ENCODE assay signal across 26 cellular contexts in the genomic region with DNA sequence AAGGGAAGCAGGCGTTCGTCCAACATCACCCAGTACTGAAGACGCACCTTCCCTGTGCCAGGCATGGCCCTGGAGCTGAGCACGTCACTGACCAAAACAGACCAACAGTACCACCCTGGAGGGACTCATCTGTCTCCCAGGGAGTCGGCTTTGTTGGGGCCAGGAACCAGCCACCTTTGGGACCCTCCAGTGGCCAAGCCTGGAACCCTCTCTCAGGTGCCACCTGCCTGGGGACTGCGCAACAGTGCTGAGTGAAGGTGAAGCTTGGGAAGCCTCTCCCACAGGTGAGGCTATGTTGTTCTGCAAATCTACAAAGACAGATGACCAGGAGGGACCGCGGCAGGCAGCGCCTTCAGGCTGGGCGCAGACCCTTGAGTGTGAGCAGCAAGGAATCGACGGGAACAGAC.
DNase-seq lines count a peak whose midpoint lies in the region; ATAC-seq and TF ChIP-seq lines count a peak whose summit lies in the region.
"Had no signal": no experiment of that assay in that cellular context is flagged by ENCODE, and none has a peak within 500 bp of the region (broad histone marks: within the 10 kb centered on the region; RNA-seq: fewer than 3 reads in every experiment).

No MANE protein-coding gene starts in this region.

- ATAC-seq in lower lobe of right lung = no peak
- ATAC-seq in PC-3 = no peak
- ATAC-seq: CD8-positive, alpha-beta T cell; gastrocnemius medialis; HCT116; left cardiac atrium; stimulated activated memory B cell treated with anti-CD40 and anti-IgM and Interleukin-4, amounts not matched to agents 10 μg/mL and 1 μg/mL and 100 μg/mL, for 72 hours had no signal

- peak; percentile 12 for DNase-seq in activated T-cell treated with anti-CD3 and anti-CD28 coated beads, Interleukin-2, amount 50 U/mL, for 24 hours
- DNase-seq in activated T-cell treated with anti-CD3 and anti-CD28 coated beads, Interleukin-2, amount 50 U/mL, for 48 hours = no peak
- peak; percentile 38 for DNase-seq in CD14-positive monocyte (ENCODE audit: low spot score)
- peak; percentile 30 for DNase-seq in lower lobe of right lung
- peak; percentile 14 for DNase-seq in stomach
- no peak for DNase-seq in HK-2 (ENCODE audit: unreplicated experiment)
- no peak for DNase-seq in retina
- no peak for DNase-seq in PC-3
- DNase-seq: activated CD4-positive, alpha-beta T cell treated with anti-CD3 and anti-CD28 coated beads, Interleukin-2, amount 10 ng/mL, durations not matched to agents 24 days and 14 days; amygdala; brain microvascular endothelial cell; NCI-H1436 treated with DMSO at 0.1 percent for 48 hours; NCI-H748 treated with DMSO at 0.1 percent for 48 hours; T1000 had no signal

- H2AFZ ChIP-seq in PC-3 (ENCODE audit: low read length) = no peak overlapping the region
- H2AFZ ChIP-seq: hepatocyte had no signal

- TF ChIP-seq CTCF in CD14-positive monocyte (IDR thresholded peaks at IDR 0.05) (no peak), lower lobe of right lung (IDR thresholded peaks at IDR 0.05) (no peak), stomach (IDR thresholded peaks at IDR 0.05) (no peak), PC-3 (conservative IDR thresholded peaks at IDR 0.05; ENCODE audit: low read depth, low read length) (no peak)

- H3K9me2 ChIP-seq in PC-3 (replicated peaks; ENCODE audit: low read length) = no peaks in the 10 kb centered on the region

- no peak overlapping the region for H3K27ac ChIP-seq in lower lobe of right lung
- no peak overlapping the region for H3K27ac ChIP-seq in stomach
- no peak overlapping the region for H3K27ac ChIP-seq in PC-3 (ENCODE audit: low read length)
- H3K27ac ChIP-seq: brain microvascular endothelial cell, hepatocyte, neutrophil, SJSA1 had no signal

- no peak for TF ChIP-seq EP300 in stomach (IDR thresholded peaks at IDR 0.05)

- no peak overlapping the region for H3K4me2 ChIP-seq in PC-3 (ENCODE audit: low read length)

- 89 to 93% (median 90%) methylated on average over 9 to 12 of the region's 12 CpGs for WGBS in stomach, 5 donors

- H3K4me1 Mint-ChIP-seq in activated T-cell treated with anti-CD3 and anti-CD28 coated beads, Interleukin-2, amount 50 U/mL, for 24 hours (ENCODE audit: low read depth) = peaks cover 4% of the 10 kb centered on the region
- H3K4me1 Mint-ChIP-seq in CD14-positive monocyte = peaks cover 2% of the 10 kb centered on the region
- H3K4me1 Mint-ChIP-seq: activated CD4-positive, alpha-beta T cell treated with anti-CD3 and anti-CD28 coated beads, Interleukin-2, amount 10 ng/mL, durations not matched to agents 24 days and 14 days; activated naive CD4-positive, alpha-beta T cell treated with anti-CD3 and anti-CD28 coated beads, Interleukin-2, amount 50 U/mL, for 24 hours had no signal

- H3K36me3 ChIP-seq in lower lobe of right lung (no peaks in the 10 kb centered on the region), stomach (no peaks in the 10 kb centered on the region), PC-3 (ENCODE audit: low read depth, low read length) (no peaks in the 10 kb centered on the region)
- H3K36me3 ChIP-seq: brain microvascular endothelial cell, gastrocnemius medialis, neutrophil, SJSA1 had no signal

- H4K20me1 ChIP-seq in PC-3 (ENCODE audit: low read length) = no peaks in the 10 kb centered on the region

- H3F3A ChIP-seq in PC-3 (ENCODE audit: low read length, unreplicated experiment) = no peaks in the 10 kb centered on the region

- H3K4me1 ChIP-seq in lower lobe of right lung = peaks cover 16% of the 10 kb centered on the region
- peaks cover 16 to 29% (median 26%) of the 10 kb centered on the region in 4 donors for H3K4me1 ChIP-seq in stomach
- no peaks in the 10 kb centered on the region for H3K4me1 ChIP-seq in PC-3 (ENCODE audit: insufficient read depth, low read length)

- H3K36me3 Mint-ChIP-seq in activated T-cell treated with anti-CD3 and anti-CD28 coated beads, Interleukin-2, amount 50 U/mL, for 24 hours (ENCODE audit: low read depth) = peaks cover 2% of the 10 kb centered on the region
- H3K36me3 Mint-ChIP-seq in CD14-positive monocyte = no peaks in the 10 kb centered on the region
- H3K36me3 Mint-ChIP-seq: CD8-positive, alpha-beta T cell; stimulated activated memory B cell treated with anti-CD40 and anti-IgM and Interleukin-4, amounts not matched to agents 10 μg/mL and 1 μg/mL and 100 μg/mL, for 72 hours had no signal

- peaks cover 33% of the 10 kb centered on the region for H3K27me3 Mint-ChIP-seq in activated T-cell treated with anti-CD3 and anti-CD28 coated beads, Interleukin-2, amount 50 U/mL, for 24 hours
- peaks cover 7 to 10% (median 10%) of the 10 kb centered on the region in 3 donors for H3K27me3 Mint-ChIP-seq in CD14-positive monocyte (ENCODE audit: low read depth in 3 of 3)
- H3K27me3 Mint-ChIP-seq: activated CD4-positive, alpha-beta T cell treated with anti-CD3 and anti-CD28 coated beads, Interleukin-2, amount 10 ng/mL, durations not matched to agents 24 days and 14 days had no signal

- intact Hi-C loops in CD14-positive monocyte (cut with micrococcal nuclease) (loop anchor here in 1 of 2 donors (10.0 kb wide), 1 partner anchor 203 kb away; the partner anchor contains the start of gene GPC1), lower lobe of right lung (cut with DNase I) (no loop called here), stomach (cut with DNase I; ENCODE audit: low total_unique reads) (loop anchor here (5.0 kb wide), 1 partner anchor 205 kb away; the partner anchor contains the start of gene GPC1), PC-3 (cut with micrococcal nuclease) (loop anchor here (5.0 kb wide), 1 partner anchor 140 kb away; no protein-coding TSS in a partner anchor)

- no peak overlapping the region for H3K4me3 ChIP-seq in lower lobe of right lung
- H3K4me3 ChIP-seq in stomach = no peak overlapping the region
- H3K4me3 ChIP-seq in PC-3 (ENCODE audit: low read length) = no peak overlapping the region
- H3K4me3 ChIP-seq: dorsolateral prefrontal cortex, gastrocnemius medialis, hepatocyte, SJSA1 had no signal

- H3K4me3 Mint-ChIP-seq in activated T-cell treated with anti-CD3 and anti-CD28 coated beads, Interleukin-2, amount 50 U/mL, for 24 hours = no peak overlapping the region
- H3K4me3 Mint-ChIP-seq in CD14-positive monocyte = no peak overlapping the region
- H3K4me3 Mint-ChIP-seq: activated CD4-positive, alpha-beta T cell treated with anti-CD3 and anti-CD28 coated beads, Interleukin-2, amount 10 ng/mL, durations not matched to agents 24 days and 14 days; activated T-helper 1 cell treated with anti-CD3 and anti-CD28 coated beads, Interleukin-12 subunit alpha, Interleukin-12 subunit beta, Interleukin-2, Interleukin-4 antibody, amounts not matched to agents 30 ng/mL and 10 ng/mL and 1 ng/mL, durations not matched to agents 14 hours and 24 hours and 36 hours; CD8-positive, alpha-beta T cell; memory B cell; stimulated activated memory B cell treated with anti-CD40 and anti-IgM and Interleukin-4, amounts not matched to agents 10 μg/mL and 1 μg/mL and 100 μg/mL, for 72 hours had no signal

- peaks cover 2% of the 10 kb centered on the region for H3K27me3 ChIP-seq in lower lobe of right lung (ENCODE audit: low read depth)
- H3K27me3 ChIP-seq in stomach = peaks cover 0 to 13% (median 0%) of the 10 kb centered on the region in 3 donors
- H3K27me3 ChIP-seq in PC-3 (ENCODE audit: low read length) = no peaks in the 10 kb centered on the region
- H3K27me3 ChIP-seq: brain microvascular endothelial cell, dorsolateral prefrontal cortex, gastrocnemius medialis, hepatocyte, SJSA1 had no signal

- no peaks in the 10 kb centered on the region for H3K79me2 ChIP-seq in PC-3 (ENCODE audit: low read length)
- H3K79me2 ChIP-seq: hepatocyte had no signal

- no peak overlapping the region for H3K9ac ChIP-seq in PC-3 (ENCODE audit: low read length)

- CTCF ChIA-PET in PC-3 (lab: Charles Lee) = interaction anchor here (1.6 kb wide), 1 partner anchor 26 kb away, joined by 5 read pairs; no protein-coding TSS in a partner anchor

- H3K27ac Mint-ChIP-seq in activated T-cell treated with anti-CD3 and anti-CD28 coated beads, Interleukin-2, amount 50 U/mL, for 24 hours = no peak overlapping the region
- no peak overlapping the region for H3K27ac Mint-ChIP-seq in CD14-positive monocyte
- H3K27ac Mint-ChIP-seq: activated CD4-positive, alpha-beta T cell treated with anti-CD3 and anti-CD28 coated beads, Interleukin-2, amount 10 ng/mL, durations not matched to agents 24 days and 14 days; activated naive CD4-positive, alpha-beta T cell treated with anti-CD3 and anti-CD28 coated beads, Interleukin-2, amount 50 U/mL, for 24 hours; activated T-helper 1 cell treated with anti-CD3 and anti-CD28 coated beads, Interleukin-12 subunit alpha, Interleukin-12 subunit beta, Interleukin-2, Interleukin-4 antibody, amounts not matched to agents 30 ng/mL and 10 ng/mL and 1 ng/mL, durations not matched to agents 14 hours and 24 hours and 36 hours; CD8-positive, alpha-beta T cell; memory B cell; stimulated activated memory B cell treated with anti-CD40 and anti-IgM and Interleukin-4, amounts not matched to agents 10 μg/mL and 1 μg/mL and 100 μg/mL, for 72 hours had no signal

- BruUV-seq in PC-3 (replicated peaks; lab: Mats Ljungman, UMichigan) = no TSS peak

- peaks cover 2% of the 10 kb centered on the region for H3K9me3 Mint-ChIP-seq in activated T-cell treated with anti-CD3 and anti-CD28 coated beads, Interleukin-2, amount 50 U/mL, for 24 hours
- peaks cover 0 to 20% (median 13%) of the 10 kb centered on the region in 7 donors for H3K9me3 Mint-ChIP-seq in CD14-positive monocyte
- H3K9me3 Mint-ChIP-seq: activated naive CD4-positive, alpha-beta T cell treated with anti-CD3 and anti-CD28 coated beads, Interleukin-2, amount 50 U/mL, for 24 hours had no signal

- no peak for TF ChIP-seq POLR2A in stomach (IDR thresholded peaks at IDR 0.05)

- POLR2A ChIA-PET in PC-3 (lab: Charles Lee; ENCODE audit: unreplicated experiment) = no interaction called here

- H3K9me3 ChIP-seq in lower lobe of right lung (no peaks in the 10 kb centered on the region), stomach (peaks cover 0 to 12% (median 10%) of the 10 kb centered on the region in 4 donors), PC-3 (ENCODE audit: low read length) (0 out of 2 replicates have a peak, but pooled peaks cover 5% of the 10 kb centered on the region)
- H3K9me3 ChIP-seq: gastrocnemius medialis, neutrophil had no signal

Comparison
In these comparisons a context has a peak if more than half of its experiments do, and no peak if none do; other contexts are left out.
1. DNase-seq: peak in activated T-cell treated with anti-CD3 and anti-CD28 coated beads, Interleukin-2, amount 50 U/mL, for 24 hours (single experiment), CD14-positive monocyte (single experiment), lower lobe of right lung (single experiment) and stomach (single experiment); none in activated T-cell treated with anti-CD3 and anti-CD28 coated beads, Interleukin-2, amount 50 U/mL, for 48 hours (0 of 2), HK-2 (single experiment), retina (single experiment) and PC-3 (single experiment).